ENCODE assay signal across 8 cellular contexts in the genomic region with DNA sequence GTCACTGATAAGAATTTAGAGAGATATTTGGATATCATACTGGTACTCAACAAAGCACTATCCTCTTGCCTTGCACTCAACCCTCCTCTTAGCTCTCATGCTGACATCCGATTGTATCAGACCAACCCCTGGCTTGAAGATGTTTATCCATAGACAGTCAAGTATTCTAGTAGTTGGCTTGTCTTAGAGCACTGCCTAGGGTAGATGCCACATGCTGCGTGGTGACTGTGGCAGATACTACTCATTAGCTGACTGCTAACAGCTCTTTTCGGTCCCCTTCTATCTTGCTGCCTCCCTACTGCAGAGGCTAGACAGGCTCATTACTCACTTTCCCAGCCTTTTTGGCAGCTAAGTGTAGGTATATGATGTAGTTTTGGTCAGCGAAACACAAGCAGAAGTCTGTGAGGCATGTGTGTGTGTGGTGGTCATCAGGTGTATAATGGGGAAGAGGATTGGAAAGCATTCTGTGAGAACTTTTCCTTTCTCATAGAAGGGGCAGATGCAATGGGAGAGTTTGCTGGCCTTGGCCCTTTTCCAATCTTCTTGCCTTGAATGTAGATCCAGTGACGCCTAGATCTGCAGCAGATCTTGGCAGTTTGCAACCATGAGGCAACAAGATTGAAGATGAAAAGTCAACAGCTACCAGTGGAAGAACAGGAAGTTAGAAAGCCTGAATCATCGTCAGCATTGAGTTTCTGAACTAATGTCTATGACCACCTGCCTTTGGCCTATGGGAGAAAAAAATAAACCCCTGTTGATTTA.
DNase-seq lines count a peak whose midpoint lies in the region; ATAC-seq and TF ChIP-seq lines count a peak whose summit lies in the region.

No MANE protein-coding gene starts in this region.

- ATAC-seq in GM21360 (IDR thresholded peaks at IDR 0.05; ENCODE audit: unreplicated experiment): no peak
- no peak for ATAC-seq in GM21526 (IDR thresholded peaks at IDR 0.05; ENCODE audit: low FRiP score, unreplicated experiment)
- no peak for ATAC-seq in HG02840 (IDR thresholded peaks at IDR 0.05; ENCODE audit: low FRiP score, unreplicated experiment)

- DNase-seq in GM10266 (ENCODE audit: extremely low spot score) (peak; percentile 21), OCI-M1 (lab: John Stamatoyannopoulos, UW) (peak; percentile 87), DMS153 treated with DMSO at 0.1 percent for 48 hours (lab: John Stamatoyannopoulos, UW; ENCODE audit: unreplicated experiment) (no peak)

- H3K27ac ChIP-seq in duodenal mucosa (ENCODE audit: low read depth, low read length) (peak overlapping the region; percentile 34), rectal smooth muscle tissue (ENCODE audit: low read depth, low read length) (peak overlapping the region; percentile 6)

- H3K9ac ChIP-seq in duodenal mucosa (ENCODE audit: low read depth in 1 of 2, low read length in 2 of 2): no peak overlapping the region
- no peak overlapping the region for H3K9ac ChIP-seq in rectal smooth muscle tissue (ENCODE audit: low read length)

- H3K36me3 ChIP-seq in duodenal mucosa (ENCODE audit: control insufficient read depth in 1 of 2, insufficient read depth in 2 of 2, low read length in 2 of 2): no peaks in the 10 kb centered on the region
- no peaks in the 10 kb centered on the region for H3K36me3 ChIP-seq in rectal smooth muscle tissue (ENCODE audit: control insufficient read depth, insufficient read depth, low read length)

- H3K27me3 ChIP-seq in duodenal mucosa (ENCODE audit: control insufficient read depth in 1 of 2, insufficient read depth in 2 of 2, low read length in 2 of 2) (no peaks in the 10 kb centered on the region), rectal smooth muscle tissue (ENCODE audit: control insufficient read depth, insufficient read depth, low read length) (no peaks in the 10 kb centered on the region)

- TF ChIP-seq CTCF in GM10266 (IDR thresholded peaks at IDR 0.05; ENCODE audit: control insufficient read depth, insufficient read depth, low read depth, missing control alignments): no peak

- peak overlapping the region in 1 of 2 donors; percentile 26 for H3K4me3 ChIP-seq in duodenal mucosa (ENCODE audit: low read depth in 1 of 2, low read length in 2 of 2)
- no peak overlapping the region for H3K4me3 ChIP-seq in rectal smooth muscle tissue (ENCODE audit: low read length)

- H3K9me3 ChIP-seq in duodenal mucosa (ENCODE audit: control insufficient read depth in 1 of 2, low read length in 2 of 2): no peaks in the 10 kb centered on the region

- H3K4me1 ChIP-seq in duodenal mucosa (ENCODE audit: control insufficient read depth in 1 of 2, insufficient read depth in 2 of 2, low read length in 2 of 2): peaks cover 30 to 47% of the 10 kb centered on the region in 2 donors
- H3K4me1 ChIP-seq in rectal smooth muscle tissue (ENCODE audit: control insufficient read depth, insufficient read depth, low read length): peaks cover 6% of the 10 kb centered on the region
